ENCODE assay signal across 16 cellular contexts in genomic region chr1:62385923-62386322, GRCh38. TPM values are rescaled to one million over a fixed set of nuclear protein-coding genes. Genes with fewer than 3 reads are reported as not detected.
DNase-seq lines count a peak whose midpoint lies in the region; ATAC-seq and TF ChIP-seq lines count a peak whose summit lies in the region.
"Had no signal": no experiment of that assay in that cellular context is flagged by ENCODE, and none has a peak within 500 bp of the region (broad histone marks: within the 10 kb centered on the region; RNA-seq: fewer than 3 reads in every experiment).

No MANE protein-coding gene starts in this region.

- no peak overlapping the region for H2BK120ac ChIP-seq in mesendoderm (ENCODE audit: low read depth, low read length)

- H3K9me3 Mint-ChIP-seq in progenitor cell of endocrine pancreas (ENCODE audit: low read depth): no peaks in the 10 kb centered on the region

- H4K8ac ChIP-seq in mesendoderm (ENCODE audit: low read depth, low read length): no peak overlapping the region

- no peak overlapping the region for H2BK15ac ChIP-seq in mesendoderm (replicated peaks; ENCODE audit: low read depth)

- no peak overlapping the region for H3K23ac ChIP-seq in mesendoderm (ENCODE audit: low read length)

- ATAC-seq in HG03521 (IDR thresholded peaks at IDR 0.05; ENCODE audit: unreplicated experiment): no peak
- ATAC-seq in Right ventricle myocardium inferior: no peak

- H3K9me3 ChIP-seq in SJCRH30 (replicated peaks): no peaks in the 10 kb centered on the region

- H3K4me3 ChIP-seq in SJCRH30 (no peak overlapping the region), mesendoderm (ENCODE audit: low read length) (no peak overlapping the region)

- no peaks in the 10 kb centered on the region for H3K36me3 Mint-ChIP-seq in progenitor cell of endocrine pancreas (ENCODE audit: insufficient read depth)

- no peaks in the 10 kb centered on the region for H3K79me1 ChIP-seq in mesendoderm (ENCODE audit: low read length)

- no peaks in the 10 kb centered on the region for H3K27me3 ChIP-seq in SJCRH30
- H3K27me3 ChIP-seq in mesendoderm (ENCODE audit: insufficient read depth, low read length, poor library complexity): no peaks in the 10 kb centered on the region

- intact Hi-C loops in Right ventricle myocardium inferior (cut with DNase I): no loop called here

- no peak overlapping the region for H3K18ac ChIP-seq in mesendoderm (ENCODE audit: low read length)

- H3K9ac ChIP-seq in mesendoderm (ENCODE audit: low read length): no peak overlapping the region

- H2AK5ac ChIP-seq in mesendoderm (ENCODE audit: low read length): no peak overlapping the region

- no peak overlapping the region for H3K4me3 Mint-ChIP-seq in progenitor cell of endocrine pancreas (ENCODE audit: low read depth)

- no peak overlapping the region for H4K5ac ChIP-seq in mesendoderm (ENCODE audit: low read length)

- H3K4me2 ChIP-seq in mesendoderm (ENCODE audit: low read length): no peak overlapping the region

- peaks cover 52% of the 10 kb centered on the region for H3K4me1 ChIP-seq in SJCRH30
- H3K4me1 ChIP-seq in mesendoderm (ENCODE audit: control insufficient read depth, low read depth, low read length): no peaks in the 10 kb centered on the region

- H3K27ac ChIP-seq in SJCRH30 (peak overlapping the region; percentile 98; the same call in 1 of the 2 replicates), mesendoderm (ENCODE audit: low read depth, low read length) (no peak overlapping the region)

- TF ChIP-seq CTCF in progenitor cell of endocrine pancreas (IDR thresholded peaks at IDR 0.05; ENCODE audit: unreplicated experiment): no peak

- DNase-seq in SJCRH30: peak in 1 of 2 experiments; percentile 22
- no peak for DNase-seq in mesendoderm
- no peak for DNase-seq in progenitor cell of endocrine pancreas (ENCODE audit: low spot score, unreplicated experiment)
- DNase-seq in activated gamma-delta T cell (lab: John Stamatoyannopoulos, UW): no peak
- DNase-seq in SHP77 (lab: John Stamatoyannopoulos, UW): no peak
- no peak for DNase-seq in Right ventricle myocardium inferior (ENCODE audit: missing footprints)
- DNase-seq: GDM1, H7, KG1, NCI-H187, NCI-H2107, NCI-H510A, NCI-H774, OCI-M1, SIG-M5 had no signal

- H3K27me3 Mint-ChIP-seq in progenitor cell of endocrine pancreas: no peaks in the 10 kb centered on the region

- no peaks in the 10 kb centered on the region for H3K79me2 ChIP-seq in mesendoderm (ENCODE audit: control insufficient read depth, insufficient read depth, low read length)

- no peak overlapping the region for H2BK5ac ChIP-seq in mesendoderm (ENCODE audit: low read length)

- WGBS in mesendoderm (ENCODE audit: extremely low coverage, insufficient coverage, low lambda C conversion rate): no CpG with 5 or more reads among the region's 5 CpGs

- H3K56ac ChIP-seq in mesendoderm (ENCODE audit: low read length): no peak overlapping the region

- H3K4ac ChIP-seq in mesendoderm (ENCODE audit: low read depth, low read length): peak overlapping the region; percentile 43

- H3K36me3 ChIP-seq in SJCRH30: no peaks in the 10 kb centered on the region
- H3K36me3 ChIP-seq in mesendoderm (ENCODE audit: control insufficient read depth, insufficient read depth, low read length): no peaks in the 10 kb centered on the region

- H3K4me1 Mint-ChIP-seq in progenitor cell of endocrine pancreas (ENCODE audit: low read depth): peaks cover 17% of the 10 kb centered on the region

- peak overlapping the region; percentile 37 for H3K27ac Mint-ChIP-seq in progenitor cell of endocrine pancreas

RNA-seq across cellular contexts. Expression of gene USP1, which starts 50.9 kb away (rescaled TPM):
- total RNA-seq in SJCRH30 (2014; rRNA removed; shearing (Covaris generic)): 143 and 165 TPM in 2 replicates
- 52.7 TPM for polyA plus RNA-seq in mesendoderm (2013, experiment 1 of 2)
- 52.5 TPM for polyA plus RNA-seq in mesendoderm (2013, experiment 2 of 2)
- 32.2 and 34.2 TPM in 2 replicates for total RNA-seq in progenitor cell of endocrine pancreas
- total RNA-seq in Right ventricle myocardium inferior: 14.1 TPM
